18 cellular contexts compared by ENCODE assay signal in genomic region chr10:110764793-110765512, GRCh38.
A peak's percentile ranks its signal among the peaks of the same experiment; 100 is the strongest.
DNase-seq lines count a peak whose midpoint lies in the region; ATAC-seq and TF ChIP-seq lines count a peak whose summit lies in the region.
"Had no signal": no experiment of that assay in that cellular context is flagged by ENCODE, and none has a peak within 500 bp of the region (broad histone marks: within the 10 kb centered on the region; RNA-seq: fewer than 3 reads in every experiment).

No MANE protein-coding gene starts in this region.

- H3K36me3 Mint-ChIP-seq in activated naive CD8-positive, alpha-beta T cell treated with anti-CD3 and anti-CD28 coated beads for 36 hours = no peaks in the 10 kb centered on the region
- H3K36me3 Mint-ChIP-seq in GM23338 (ENCODE audit: low read depth) = peaks cover 5% of the 10 kb centered on the region; the same call in 2 of the 3 replicates
- H3K36me3 Mint-ChIP-seq: WTC11 had no signal

- H3K36me3 ChIP-seq in heart right ventricle = no peaks in the 10 kb centered on the region
- no peaks in the 10 kb centered on the region for H3K36me3 ChIP-seq in GM23338 (ENCODE audit: insufficient read depth)
- H3K36me3 ChIP-seq: BE2C, gastroesophageal sphincter, SJCRH30 had no signal

- H3K4me1 ChIP-seq in heart right ventricle = peaks cover 0 to 51% (median 12%) of the 10 kb centered on the region in 9 donors
- peaks cover 4% of the 10 kb centered on the region; the same call in 1 of the 2 replicates for H3K4me1 ChIP-seq in GM23338 (ENCODE audit: insufficient read depth)
- H3K4me1 ChIP-seq: gastroesophageal sphincter, SJCRH30 had no signal

- H3K4me1 Mint-ChIP-seq in activated naive CD8-positive, alpha-beta T cell treated with anti-CD3 and anti-CD28 coated beads for 36 hours = peaks cover 16% of the 10 kb centered on the region
- peaks cover 4% of the 10 kb centered on the region; the same call in 2 of the 3 replicates for H3K4me1 Mint-ChIP-seq in GM23338
- H3K4me1 Mint-ChIP-seq: WTC11 had no signal

- H3K9me3 Mint-ChIP-seq in activated naive CD8-positive, alpha-beta T cell treated with anti-CD3 and anti-CD28 coated beads for 36 hours = no peaks in the 10 kb centered on the region
- peaks cover 13% of the 10 kb centered on the region; the same call in 2 of the 3 replicates for H3K9me3 Mint-ChIP-seq in GM23338
- H3K9me3 Mint-ChIP-seq: activated CD4-positive, alpha-beta memory T cell treated with anti-CD3 and anti-CD28 coated beads, Interleukin-2, amount 10 ng/mL, durations not matched to agents 7 days and 5 days; WTC11 had no signal

- no peak overlapping the region for H3K4me3 Mint-ChIP-seq in activated naive CD8-positive, alpha-beta T cell treated with anti-CD3 and anti-CD28 coated beads for 36 hours
- no peak overlapping the region for H3K4me3 Mint-ChIP-seq in GM23338
- H3K4me3 Mint-ChIP-seq: activated CD4-positive, alpha-beta memory T cell treated with anti-CD3 and anti-CD28 coated beads, Interleukin-2, amount 10 ng/mL, durations not matched to agents 7 days and 5 days; WTC11 had no signal

- H3K4me3 ChIP-seq in heart right ventricle (peak overlapping the region in 9 of 10 donors; percentile 15 to 48 (median 42)), GM23338 (no peak overlapping the region)
- H3K4me3 ChIP-seq: gastroesophageal sphincter, SJCRH30 had no signal

- H3K9me2 ChIP-seq in GM23338 (ENCODE audit: insufficient read depth) = peaks cover 2% of the 10 kb centered on the region; the same call in 1 of the 2 replicates

- H3K27ac Mint-ChIP-seq in activated naive CD8-positive, alpha-beta T cell treated with anti-CD3 and anti-CD28 coated beads for 36 hours = peak overlapping the region; percentile 9
- H3K27ac Mint-ChIP-seq in GM23338 = no peak overlapping the region
- H3K27ac Mint-ChIP-seq: activated CD4-positive, alpha-beta memory T cell treated with anti-CD3 and anti-CD28 coated beads, Interleukin-2, amount 10 ng/mL, durations not matched to agents 7 days and 5 days; WTC11 had no signal

- H3K27me3 ChIP-seq in heart right ventricle = peaks cover 0 to 3% (median 0%) of the 10 kb centered on the region in 7 donors
- no peaks in the 10 kb centered on the region for H3K27me3 ChIP-seq in GM23338 (ENCODE audit: insufficient read depth)
- H3K27me3 ChIP-seq: BE2C, gastroesophageal sphincter, SJCRH30 had no signal

- H2AFZ ChIP-seq in GM23338 = no peak overlapping the region

- no peaks in the 10 kb centered on the region for H4K20me1 ChIP-seq in GM23338 (replicated peaks; ENCODE audit: insufficient read depth)

- no peaks in the 10 kb centered on the region for H3F3A ChIP-seq in GM23338 (replicated peaks; ENCODE audit: low read depth)

- 45 to 55% methylated on average over 13 of the region's 13 CpGs for WGBS in heart right ventricle, 2 donors

- TF ChIP-seq CTCF in heart right ventricle (IDR thresholded peaks at IDR 0.05) = no peak
- TF ChIP-seq CTCF in GM23338 (conservative IDR thresholded peaks at IDR 0.05; ENCODE audit: low read depth in 2 of 2) = no peak

- H3K27ac ChIP-seq in heart right ventricle = peak overlapping the region; percentile 59 to 92 (median 84)
- no peak overlapping the region for H3K27ac ChIP-seq in GM23338 (ENCODE audit: low read depth)
- H3K27ac ChIP-seq: gastroesophageal sphincter, SJCRH30, skin epidermis had no signal

- no peaks in the 10 kb centered on the region for H3K9me3 ChIP-seq in heart right ventricle
- H3K9me3 ChIP-seq: BE2C, gastroesophageal sphincter, SJCRH30 had no signal

- DNase-seq in DMS79 treated with DMSO at 0.1 percent for 48 hours (lab: John Stamatoyannopoulos, UW) (peak; percentile 54), heart right ventricle (no peak), renal cortical epithelial cell (ENCODE audit: low read depth) (peak; percentile 64), GM23338 (ENCODE audit: low spot score) (no peak), inferior parietal cortex (ENCODE audit: extremely low spot score) (no peak)
- no peak for DNase-seq in activated naive CD8-positive, alpha-beta T cell treated with anti-CD3 and anti-CD28 coated beads for 36 hours
- DNase-seq: activated CD4-positive, alpha-beta memory T cell treated with anti-CD3 and anti-CD28 coated beads, Interleukin-2, amount 10 ng/mL, durations not matched to agents 7 days and 5 days; BE2C; caudate nucleus; Kasumi-1; NCI-H774; SJCRH30; stimulated activated CD4-positive, alpha-beta T cell treated with anti-CD3 and anti-CD28 coated beads, Interleukin-2, amount 100 ng/mL, for 48 hours had no signal

- H3K27me3 Mint-ChIP-seq in activated naive CD8-positive, alpha-beta T cell treated with anti-CD3 and anti-CD28 coated beads for 36 hours = no peaks in the 10 kb centered on the region
- peaks cover 3% of the 10 kb centered on the region for H3K27me3 Mint-ChIP-seq in GM23338 (ENCODE audit: insufficient read depth, low read depth, poor library complexity)

- intact Hi-C loops in heart right ventricle (cut with DNase I) = no loop called here

- peak in 7 of 8 donors; percentile 2 to 39 (median 29) for ATAC-seq in heart right ventricle
- ATAC-seq in GM23338 = no peak
- ATAC-seq in HG03520 (IDR thresholded peaks at IDR 0.05; ENCODE audit: unreplicated experiment) = no peak
- no peak for ATAC-seq in HG03108 (IDR thresholded peaks at IDR 0.05; ENCODE audit: unreplicated experiment)
- ATAC-seq: gastroesophageal sphincter, WTC11 had no signal

- no peaks in the 10 kb centered on the region for H3K79me2 ChIP-seq in GM23338 (replicated peaks; ENCODE audit: insufficient read depth)

- H3K4me2 ChIP-seq in GM23338 = no peak overlapping the region

TF ChIP-seq in GM23338, 12 proteins besides CTCF, POLR2A, EP300 and RAD21 (continues in another document):
- TF ChIP-seq JUNB (IDR thresholded peaks at IDR 0.05; ENCODE audit: unreplicated experiment) (no peak), EZH2 (IDR thresholded peaks at IDR 0.05; ENCODE audit: low read depth, unreplicated experiment) (no peak), POLR2AphosphoS5 (IDR thresholded peaks at IDR 0.05; ENCODE audit: low read depth) (no peak), ETS1 (IDR thresholded peaks at IDR 0.05) (no peak), NANOG (IDR thresholded peaks at IDR 0.05; ENCODE audit: borderline replicate concordance) (no peak), EZH2phosphoT487 (IDR thresholded peaks at IDR 0.05; ENCODE audit: unreplicated experiment) (no peak), REST (IDR thresholded peaks at IDR 0.05; ENCODE audit: unreplicated experiment) (no peak), CREB1 (CRISPR knock-in tag; IDR thresholded peaks at IDR 0.05; ENCODE audit: low read depth) (no peak), ZNF331 (CRISPR knock-in tag; IDR thresholded peaks at IDR 0.05; ENCODE audit: low read depth) (no peak)

Comparison
In these comparisons a context has a peak if more than half of its experiments do, and no peak if none do; other contexts are left out.
1. DNase-seq: peak in DMS79 treated with DMSO at 0.1 percent for 48 hours (single experiment) and renal cortical epithelial cell (single experiment); none in activated naive CD8-positive, alpha-beta T cell treated with anti-CD3 and anti-CD28 coated beads for 36 hours (single experiment), heart right ventricle (0 of 2), GM23338 (single experiment) and inferior parietal cortex (single experiment).
2. ATAC-seq: peak in heart right ventricle (7 of 8); none in GM23338 (single experiment), HG03520 (single experiment) and HG03108 (single experiment).